ENCODE assay signal across 15 cellular contexts in genomic region chr2:174038472-174038871, GRCh38.
A peak's percentile ranks its signal among the peaks of the same experiment; 100 is the strongest.
DNase-seq lines count a peak whose midpoint lies in the region; ATAC-seq and TF ChIP-seq lines count a peak whose summit lies in the region.
"Had no signal": no experiment of that assay in that cellular context is flagged by ENCODE, and none has a peak within 500 bp of the region (broad histone marks: within the 10 kb centered on the region; RNA-seq: fewer than 3 reads in every experiment).

No MANE protein-coding gene starts in this region.

- no peaks in the 10 kb centered on the region for H4K20me1 ChIP-seq in PC-9 (ENCODE audit: insufficient read depth)

- no peaks in the 10 kb centered on the region for H3K9me3 Mint-ChIP-seq in T-helper 2 cell treated with Interferon-gamma antibody and Interleukin-4, amounts not matched to agents 5 μg/mL and 100 μg/mL, for 36 hours
- H3K9me3 Mint-ChIP-seq in nephron = no peaks in the 10 kb centered on the region
- H3K9me3 Mint-ChIP-seq: brain had no signal

- TF ChIP-seq CTCF in nephron (IDR thresholded peaks at IDR 0.05; ENCODE audit: unreplicated experiment in 3 of 3) = no peak
- no peak for TF ChIP-seq CTCF in PC-9 (conservative IDR thresholded peaks at IDR 0.05)

- DNase-seq in T-helper 2 cell treated with Interferon-gamma antibody and Interleukin-4, amounts not matched to agents 5 μg/mL and 100 μg/mL, for 36 hours (ENCODE audit: low spot score) = no peak
- no peak for DNase-seq in T-helper 2 cell
- no peak for DNase-seq in T-helper 17 cell
- DNase-seq in PC-9 = no peak
- DNase-seq in posterior vena cava (ENCODE audit: low spot score) = no peak
- DNase-seq: DMS79 treated with DMSO at 0.1 percent for 48 hours, HCEC 1CT, NCI-H1105, NCI-H69 had no signal

- BruUV-seq in PC-9 (replicated peaks; lab: Mats Ljungman, UMichigan) = no TSS peak

- H3K4me3 ChIP-seq in PC-9 = no peak overlapping the region

- POLR2A ChIA-PET in PC-9 (lab: Charles Lee; ENCODE audit: unreplicated experiment) = interaction anchor here (0.7 kb wide), 1 partner anchor 11 kb away, joined by 3 read pairs; no protein-coding TSS in a partner anchor

- H3F3A ChIP-seq in PC-9 (ENCODE audit: insufficient read depth, low read depth) = peaks cover 6% of the 10 kb centered on the region; the same call in 1 of the 2 replicates

- H3K79me2 ChIP-seq in PC-9 (ENCODE audit: low read depth) = no peaks in the 10 kb centered on the region

- H3K36me3 ChIP-seq in PC-9 (ENCODE audit: low read depth) = no peaks in the 10 kb centered on the region

- H3K4me1 ChIP-seq in PC-9 (replicated peaks; ENCODE audit: insufficient read depth) = peaks cover 5% of the 10 kb centered on the region

- no peak overlapping the region for H2AFZ ChIP-seq in PC-9

- no peaks in the 10 kb centered on the region for H3K36me3 Mint-ChIP-seq in T-helper 2 cell treated with Interferon-gamma antibody and Interleukin-4, amounts not matched to agents 5 μg/mL and 100 μg/mL, for 36 hours (ENCODE audit: low read depth)
- H3K36me3 Mint-ChIP-seq in T-helper 17 cell (ENCODE audit: low read depth) = no peaks in the 10 kb centered on the region
- H3K36me3 Mint-ChIP-seq in nephron (ENCODE audit: low read depth) = no peaks in the 10 kb centered on the region
- H3K36me3 Mint-ChIP-seq: brain had no signal

- H3K27ac Mint-ChIP-seq in T-helper 2 cell treated with Interferon-gamma antibody and Interleukin-4, amounts not matched to agents 5 μg/mL and 100 μg/mL, for 36 hours = peak overlapping the region; percentile 28
- peak overlapping the region; percentile 99 for H3K27ac Mint-ChIP-seq in T-helper 17 cell
- peak overlapping the region; percentile 15 to 56 (median 30) for H3K27ac Mint-ChIP-seq in nephron

- no peak overlapping the region for H3K27ac ChIP-seq in PC-9
- H3K27ac ChIP-seq: 22Rv1 had no signal

- H3K4me3 Mint-ChIP-seq in T-helper 2 cell treated with Interferon-gamma antibody and Interleukin-4, amounts not matched to agents 5 μg/mL and 100 μg/mL, for 36 hours = no peak overlapping the region
- no peak overlapping the region for H3K4me3 Mint-ChIP-seq in T-helper 17 cell
- H3K4me3 Mint-ChIP-seq in nephron = no peak overlapping the region
- H3K4me3 Mint-ChIP-seq: brain had no signal

- H3K4me1 Mint-ChIP-seq in T-helper 2 cell treated with Interferon-gamma antibody and Interleukin-4, amounts not matched to agents 5 μg/mL and 100 μg/mL, for 36 hours (ENCODE audit: low read depth) = peaks cover 16% of the 10 kb centered on the region
- peaks cover 9% of the 10 kb centered on the region for H3K4me1 Mint-ChIP-seq in T-helper 17 cell
- peaks cover 34% of the 10 kb centered on the region for H3K4me1 Mint-ChIP-seq in nephron

- no peak overlapping the region for H3K4me2 ChIP-seq in PC-9

- peak; percentile 40 for ATAC-seq in HG03066 (IDR thresholded peaks at IDR 0.05; ENCODE audit: low read depth, unreplicated experiment)
- ATAC-seq in T-helper 17 cell = no peak
- ATAC-seq in GM19452 (IDR thresholded peaks at IDR 0.05; ENCODE audit: unreplicated experiment) = no peak
- ATAC-seq: esophagus mucosa had no signal

- H3K27me3 ChIP-seq in PC-9 (ENCODE audit: insufficient read depth, low read depth) = no peaks in the 10 kb centered on the region

- H3K9me2 ChIP-seq in PC-9 (ENCODE audit: insufficient read depth) = peaks cover 7% of the 10 kb centered on the region; the same call in 1 of the 2 replicates

- no peaks in the 10 kb centered on the region for H3K9me3 ChIP-seq in T-helper 17 cell (ENCODE audit: control insufficient read depth, low read length, poor library complexity, severe bottlenecking)
- no peaks in the 10 kb centered on the region for H3K9me3 ChIP-seq in PC-9 (ENCODE audit: insufficient read depth, low read depth)

- CTCF ChIA-PET in PC-9 (lab: Charles Lee) = interaction anchor here (0.5 kb wide), 1 partner anchor 10 kb away, joined by 6 read pairs; no protein-coding TSS in a partner anchor

- intact Hi-C loops in PC-9 (cut with micrococcal nuclease; ENCODE audit: unreplicated experiment) = loop anchor here (2.0 kb wide), 1 partner anchor 66 kb away; no protein-coding TSS in a partner anchor
- intact Hi-C loops in posterior vena cava (cut with DNase I) = loop anchor here in 1 of 2 donors (10.0 kb wide), 1 partner anchor 54 kb away; no protein-coding TSS in a partner anchor

- no peaks in the 10 kb centered on the region for H3K27me3 Mint-ChIP-seq in T-helper 2 cell treated with Interferon-gamma antibody and Interleukin-4, amounts not matched to agents 5 μg/mL and 100 μg/mL, for 36 hours (ENCODE audit: low read depth)
- peaks cover 22% of the 10 kb centered on the region for H3K27me3 Mint-ChIP-seq in T-helper 17 cell
- H3K27me3 Mint-ChIP-seq in nephron (ENCODE audit: low read depth) = peaks cover 7% of the 10 kb centered on the region

Comparison
In these comparisons a context has a peak if more than half of its experiments do, and no peak if none do; other contexts are left out.
1. H3K27ac Mint-ChIP-seq: peak in every context shown above with its lines; median percentile 99 in T-helper 17 cell; 30 in nephron; 28 in T-helper 2 cell treated with Interferon-gamma antibody and Interleukin-4, amounts not matched to agents 5 μg/mL and 100 μg/mL, for 36 hours.